Comparison of ENCODE assay signal across 22 cellular contexts in genomic region chr12:57809425-57809824, GRCh38. TPM values are rescaled to one million over a fixed set of nuclear protein-coding genes. Genes with fewer than 3 reads are reported as not detected.
DNase-seq lines count a peak whose midpoint lies in the region; ATAC-seq, FAIRE-seq and TF ChIP-seq lines count a peak whose summit lies in the region.
"Had no signal": no experiment of that assay in that cellular context is flagged by ENCODE, and none has a peak within 500 bp of the region (broad histone marks: within the 10 kb centered on the region; RNA-seq: fewer than 3 reads in every experiment).

No MANE protein-coding gene starts in this region.

- H3K36me3 Mint-ChIP-seq in activated CD4-positive, alpha-beta T cell treated with anti-CD3 and anti-CD28 coated beads, Interleukin-2, amount 10 ng/mL, durations not matched to agents 24 days and 14 days (ENCODE audit: low read depth) = peaks cover 3% of the 10 kb centered on the region

- no peak overlapping the region for H3K27ac Mint-ChIP-seq in activated CD4-positive, alpha-beta T cell treated with anti-CD3 and anti-CD28 coated beads, Interleukin-2, amount 10 ng/mL, durations not matched to agents 24 days and 14 days
- H3K27ac Mint-ChIP-seq: B cell; CD4-positive, alpha-beta T cell; CD8-positive, alpha-beta T cell had no signal

- no peak for TF ChIP-seq EP300 in A549 (IDR thresholded peaks at IDR 0.05)

- POLR2A ChIA-PET in A549 (lab: Yijun Ruan, JAX) = no interaction called here

- H3K9me3 ChIP-seq in A549 (no peaks in the 10 kb centered on the region), RWPE2 (ENCODE audit: severe bottlenecking) (no peaks in the 10 kb centered on the region), smooth muscle cell (replicated peaks; ENCODE audit: low read depth) (no peaks in the 10 kb centered on the region)
- H3K9me3 ChIP-seq: BLaER1 treated with 17β-estradiol and CSF1 and Interleukin-3, amounts not matched to agents 10 nM and 100 nM; Caco-2 had no signal

- H3K27me3 Mint-ChIP-seq in activated CD4-positive, alpha-beta T cell treated with anti-CD3 and anti-CD28 coated beads, Interleukin-2, amount 10 ng/mL, durations not matched to agents 24 days and 14 days = no peaks in the 10 kb centered on the region
- H3K27me3 Mint-ChIP-seq: B cell; CD4-positive, alpha-beta T cell had no signal

- H3K4me2 ChIP-seq in A549 (no peak overlapping the region), smooth muscle cell (no peak overlapping the region)
- H3K4me2 ChIP-seq: BLaER1 treated with 17β-estradiol and CSF1 and Interleukin-3, amounts not matched to agents 10 nM and 100 nM had no signal

- no peak overlapping the region for H2AFZ ChIP-seq in smooth muscle cell (ENCODE audit: low read depth)

- H3K4me1 ChIP-seq in A549 (peaks cover 11% of the 10 kb centered on the region), RWPE2 (ENCODE audit: insufficient read depth, poor library complexity, severe bottlenecking) (peaks cover 6% of the 10 kb centered on the region), smooth muscle cell (ENCODE audit: low read depth) (no peaks in the 10 kb centered on the region)
- H3K4me1 ChIP-seq: Caco-2 had no signal

- H4K20me1 ChIP-seq in smooth muscle cell (ENCODE audit: low read depth) = no peaks in the 10 kb centered on the region

- ATAC-seq in A549 (no peak), RWPE2 (ENCODE audit: low read depth) (no peak)
- ATAC-seq: CD8-positive, alpha-beta T cell had no signal

- TF ChIP-seq CTCF in A549 (IDR thresholded peaks at IDR 0.05) = no peak
- TF ChIP-seq CTCF in RWPE2 (IDR thresholded peaks at IDR 0.05; ENCODE audit: poor library complexity, severe bottlenecking) = no peak
- no peak for TF ChIP-seq CTCF in smooth muscle cell (IDR thresholded peaks at IDR 0.05; ENCODE audit: borderline replicate concordance, insufficient read depth, poor library complexity, severe bottlenecking)

- no peak overlapping the region for H3K4me3 Mint-ChIP-seq in activated CD4-positive, alpha-beta T cell treated with anti-CD3 and anti-CD28 coated beads, Interleukin-2, amount 10 ng/mL, durations not matched to agents 24 days and 14 days
- H3K4me3 Mint-ChIP-seq: B cell; CD4-positive, alpha-beta T cell; CD8-positive, alpha-beta T cell had no signal

- intact Hi-C loops in activated CD4-positive, alpha-beta T cell treated with anti-CD3 and anti-CD28 coated beads, Interleukin-2, amount 10 ng/mL, durations not matched to agents 24 days and 14 days (cut with micrococcal nuclease) = no loop called here

- TF ChIP-seq POLR2A in A549 (IDR thresholded peaks at IDR 0.05; ENCODE audit: low read length) = no peak

- no peaks in the 10 kb centered on the region for H3K9me3 Mint-ChIP-seq in activated CD4-positive, alpha-beta T cell treated with anti-CD3 and anti-CD28 coated beads, Interleukin-2, amount 10 ng/mL, durations not matched to agents 24 days and 14 days
- H3K9me3 Mint-ChIP-seq: CD4-positive, alpha-beta T cell; CD8-positive, alpha-beta T cell had no signal

- no peaks in the 10 kb centered on the region for H3K79me2 ChIP-seq in smooth muscle cell (ENCODE audit: low read depth)

- CTCF ChIA-PET in A549 (lab: Yijun Ruan, JAX) = interaction anchor here (1.1 to 2.7 kb wide), 7 partner anchors 9 to 95 kb away, joined by 3 to 13 read pairs (median 5); partner anchors contain the start of gene TSFM

- H3K36me3 ChIP-seq in RWPE2 (ENCODE audit: low read depth) (no peaks in the 10 kb centered on the region), smooth muscle cell (ENCODE audit: low read depth) (no peaks in the 10 kb centered on the region)

- DNase-seq in A549 (ENCODE audit: low read depth in 1 of 2, low spot score in 1 of 2) (no peak), NCI-H510A (lab: John Stamatoyannopoulos, UW) (peak; percentile 40), RWPE2 (ENCODE audit: low spot score) (peak; percentile 8), activated gamma-delta T cell treated with Interleukin-2 at 50 U/mL for 16 hours (no peak), smooth muscle cell (lab: John Stamatoyannopoulos, UW; ENCODE audit: unreplicated experiment) (no peak)
- no peak for DNase-seq in activated CD4-positive, alpha-beta T cell treated with anti-CD3 and anti-CD28 coated beads, Interleukin-2, amount 10 ng/mL, durations not matched to agents 24 days and 14 days
- DNase-seq: 8988T; AML-193; Caco-2; Calu3; CD4-positive, alpha-beta T cell; CD8-positive, alpha-beta T cell; DMS79 treated with DMSO at 0.1 percent for 48 hours; GF-D8 had no signal

- 79% methylated on average over 3 of the region's 3 CpGs for WGBS in A549 (ENCODE audit: missing lambda C conversion rate)
- WGBS in smooth muscle cell (ENCODE audit: low lambda C conversion rate) = 97% methylated on average over 3 of the region's 3 CpGs

- peak; percentile 77 for FAIRE-seq in A549 (lab: Jason Lieb, UNC)
- FAIRE-seq: A204.1, D721Med, G401.6, GM12891, GM19239 had no signal

- H3K27me3 ChIP-seq in RWPE2 (ENCODE audit: insufficient read depth, poor library complexity, severe bottlenecking) (no peaks in the 10 kb centered on the region), smooth muscle cell (ENCODE audit: low read depth) (no peaks in the 10 kb centered on the region)
- H3K27me3 ChIP-seq: BLaER1 treated with 17β-estradiol and CSF1 and Interleukin-3, amounts not matched to agents 10 nM and 100 nM had no signal

- peaks cover 2% of the 10 kb centered on the region for H3K4me1 Mint-ChIP-seq in activated CD4-positive, alpha-beta T cell treated with anti-CD3 and anti-CD28 coated beads, Interleukin-2, amount 10 ng/mL, durations not matched to agents 24 days and 14 days
- H3K4me1 Mint-ChIP-seq: B cell had no signal

- no peak overlapping the region for H3K27ac ChIP-seq in A549
- no peak overlapping the region for H3K27ac ChIP-seq in RWPE2 (ENCODE audit: poor library complexity, severe bottlenecking)
- no peak overlapping the region for H3K27ac ChIP-seq in smooth muscle cell (ENCODE audit: low read depth)
- H3K27ac ChIP-seq: BLaER1 treated with 17β-estradiol and CSF1 and Interleukin-3, amounts not matched to agents 10 nM and 100 nM; C4-2B had no signal

- TF ChIP-seq RAD21 in A549 (conservative IDR thresholded peaks at IDR 0.05 in 1 of 2, IDR thresholded peaks at IDR 0.05 in 1 of 2) = no peak

- H3K9ac ChIP-seq in smooth muscle cell (ENCODE audit: low read depth) = no peak overlapping the region
- H3K9ac ChIP-seq: BLaER1 treated with 17β-estradiol and CSF1 and Interleukin-3, amounts not matched to agents 10 nM and 100 nM had no signal

- H3F3A ChIP-seq in smooth muscle cell (ENCODE audit: low read depth) = no peaks in the 10 kb centered on the region

- no peak overlapping the region for H3K4me3 ChIP-seq in A549
- no peak overlapping the region for H3K4me3 ChIP-seq in RWPE2 (ENCODE audit: severe bottlenecking)
- no peak overlapping the region for H3K4me3 ChIP-seq in smooth muscle cell
- H3K4me3 ChIP-seq: BLaER1 treated with 17β-estradiol and CSF1 and Interleukin-3, amounts not matched to agents 10 nM and 100 nM had no signal

RNA-seq across cellular contexts. Expression of gene AVIL, which starts 9.1 kb away (rescaled TPM):
- polyA plus RNA-seq in A549 (2011; rRNA removed) = 0.99 and 1.1 TPM in 2 replicates
- polyA plus RNA-seq in A549 (2012; cell fraction: cytosol; rRNA removed) = 0.20 and 0.30 TPM in 2 replicates
- polyA plus RNA-seq in A549 (2012; cell fraction: nucleus; rRNA removed) = 1.2 and 1.5 TPM in 2 replicates
- polyA plus RNA-seq in A549 (2017; fragmentation: RNase III; extraction: RNeasy Plus Mini Kit Qiagen cat#74134 plus additional on column Dnase treatment) = 0.33 to 1.1 TPM (median 0.53 TPM) in 3 replicates
- polyA minus RNA-seq in A549 (2011; rRNA and poly(A)+ RNA removed) = 0.37 and 0.63 TPM in 2 replicates
- total RNA-seq in smooth muscle cell = 7.0 and 17.1 TPM in 2 replicates
- 1.2 and 9.1 TPM in 2 replicates for polyA plus RNA-seq in smooth muscle cell
- 1.2 and 1.9 TPM in 2 replicates for total RNA-seq in activated CD4-positive, alpha-beta T cell treated with anti-CD3 and anti-CD28 coated beads, Interleukin-2, amount 10 ng/mL, durations not matched to agents 24 days and 14 days

RNA-seq across cellular contexts. Expression of gene TSFM, which starts 26.8 kb away (rescaled TPM):
- polyA plus RNA-seq in A549 (2011; rRNA removed) (31.7 and 39.9 TPM in 2 replicates), A549 (2017; fragmentation: RNase III; extraction: RNeasy Plus Mini Kit Qiagen cat#74134 plus additional on column Dnase treatment) (56.6 to 60.2 TPM (median 59.2 TPM) in 3 replicates), smooth muscle cell (24.0 and 28.5 TPM in 2 replicates)
- 46.6 and 47.7 TPM in 2 replicates for polyA plus RNA-seq in A549 (2012; cell fraction: cytosol; rRNA removed)
- 31.5 and 36.9 TPM in 2 replicates for polyA plus RNA-seq in A549 (2012; cell fraction: nucleus; rRNA removed)
- polyA minus RNA-seq in A549 (2011; rRNA and poly(A)+ RNA removed) = 11.0 and 11.2 TPM in 2 replicates
- 14.5 and 16.8 TPM in 2 replicates for total RNA-seq in smooth muscle cell
- 62.5 and 64.3 TPM in 2 replicates for total RNA-seq in activated CD4-positive, alpha-beta T cell treated with anti-CD3 and anti-CD28 coated beads, Interleukin-2, amount 10 ng/mL, durations not matched to agents 24 days and 14 days

RNA-seq across cellular contexts. Expression of gene EEF1AKMT3, which starts 37.0 kb away (rescaled TPM):
- 13.8 and 15.8 TPM in 2 replicates for polyA plus RNA-seq in A549 (2011; rRNA removed)
- polyA plus RNA-seq in A549 (2012; cell fraction: cytosol; rRNA removed) = 6.9 and 8.3 TPM in 2 replicates
- 3.9 and 4.3 TPM in 2 replicates for polyA plus RNA-seq in A549 (2012; cell fraction: nucleus; rRNA removed)
- polyA plus RNA-seq in A549 (2017; fragmentation: RNase III; extraction: RNeasy Plus Mini Kit Qiagen cat#74134 plus additional on column Dnase treatment) = 6.2 to 8.0 TPM (median 7.3 TPM) in 3 replicates
- 12.2 and 13.1 TPM in 2 replicates for polyA minus RNA-seq in A549 (2011; rRNA and poly(A)+ RNA removed)
- total RNA-seq in smooth muscle cell = 6.2 and 8.0 TPM in 2 replicates
- 9.0 and 9.9 TPM in 2 replicates for polyA plus RNA-seq in smooth muscle cell
- total RNA-seq in activated CD4-positive, alpha-beta T cell treated with anti-CD3 and anti-CD28 coated beads, Interleukin-2, amount 10 ng/mL, durations not matched to agents 24 days and 14 days = 5.2 and 6.1 TPM in 2 replicates

RNA-seq across cellular contexts. Expression of gene CTDSP2, which starts 37.1 kb away (rescaled TPM):
- 87.7 and 114 TPM in 2 replicates for polyA plus RNA-seq in A549 (2011; rRNA removed)
- polyA plus RNA-seq in A549 (2012; cell fraction: cytosol; rRNA removed) = 61.9 and 67.6 TPM in 2 replicates
- 45.2 and 53.4 TPM in 2 replicates for polyA plus RNA-seq in A549 (2012; cell fraction: nucleus; rRNA removed)
- 26.1 to 34.5 TPM (median 31.3 TPM) in 3 replicates for polyA plus RNA-seq in A549 (2017; fragmentation: RNase III; extraction: RNeasy Plus Mini Kit Qiagen cat#74134 plus additional on column Dnase treatment)
- polyA minus RNA-seq in A549 (2011; rRNA and poly(A)+ RNA removed) = 127 and 135 TPM in 2 replicates
- 77.4 and 86.7 TPM in 2 replicates for total RNA-seq in smooth muscle cell
- 61.7 and 62.0 TPM in 2 replicates for polyA plus RNA-seq in smooth muscle cell
- total RNA-seq in activated CD4-positive, alpha-beta T cell treated with anti-CD3 and anti-CD28 coated beads, Interleukin-2, amount 10 ng/mL, durations not matched to agents 24 days and 14 days = 81.4 and 82.7 TPM in 2 replicates

RNA-seq across cellular contexts. Expression of gene METTL1, which starts 37.5 kb away (rescaled TPM):
- polyA plus RNA-seq in A549 (2011; rRNA removed) (60.2 and 71.3 TPM in 2 replicates), A549 (2017; fragmentation: RNase III; extraction: RNeasy Plus Mini Kit Qiagen cat#74134 plus additional on column Dnase treatment) (55.2 to 64.9 TPM (median 63.0 TPM) in 3 replicates), smooth muscle cell (20.3 and 24.9 TPM in 2 replicates)
- 68.2 and 69.2 TPM in 2 replicates for polyA plus RNA-seq in A549 (2012; cell fraction: cytosol; rRNA removed)
- polyA plus RNA-seq in A549 (2012; cell fraction: nucleus; rRNA removed) = 72.4 and 97.7 TPM in 2 replicates
- 81.3 and 95.3 TPM in 2 replicates for polyA minus RNA-seq in A549 (2011; rRNA and poly(A)+ RNA removed)
- 4.1 and 7.7 TPM in 2 replicates for total RNA-seq in smooth muscle cell
- 72.2 and 79.8 TPM in 2 replicates for total RNA-seq in activated CD4-positive, alpha-beta T cell treated with anti-CD3 and anti-CD28 coated beads, Interleukin-2, amount 10 ng/mL, durations not matched to agents 24 days and 14 days

Comparison
In these comparisons a context has a peak if more than half of its experiments do, and no peak if none do; other contexts are left out.
1. DNase-seq: peak in NCI-H510A (single experiment) and RWPE2 (single experiment); none in A549 (0 of 2), activated gamma-delta T cell treated with Interleukin-2 at 50 U/mL for 16 hours (single experiment), smooth muscle cell (single experiment) and activated CD4-positive, alpha-beta T cell treated with anti-CD3 and anti-CD28 coated beads, Interleukin-2, amount 10 ng/mL, durations not matched to agents 24 days and 14 days (single experiment).